In the genomic region with DNA sequence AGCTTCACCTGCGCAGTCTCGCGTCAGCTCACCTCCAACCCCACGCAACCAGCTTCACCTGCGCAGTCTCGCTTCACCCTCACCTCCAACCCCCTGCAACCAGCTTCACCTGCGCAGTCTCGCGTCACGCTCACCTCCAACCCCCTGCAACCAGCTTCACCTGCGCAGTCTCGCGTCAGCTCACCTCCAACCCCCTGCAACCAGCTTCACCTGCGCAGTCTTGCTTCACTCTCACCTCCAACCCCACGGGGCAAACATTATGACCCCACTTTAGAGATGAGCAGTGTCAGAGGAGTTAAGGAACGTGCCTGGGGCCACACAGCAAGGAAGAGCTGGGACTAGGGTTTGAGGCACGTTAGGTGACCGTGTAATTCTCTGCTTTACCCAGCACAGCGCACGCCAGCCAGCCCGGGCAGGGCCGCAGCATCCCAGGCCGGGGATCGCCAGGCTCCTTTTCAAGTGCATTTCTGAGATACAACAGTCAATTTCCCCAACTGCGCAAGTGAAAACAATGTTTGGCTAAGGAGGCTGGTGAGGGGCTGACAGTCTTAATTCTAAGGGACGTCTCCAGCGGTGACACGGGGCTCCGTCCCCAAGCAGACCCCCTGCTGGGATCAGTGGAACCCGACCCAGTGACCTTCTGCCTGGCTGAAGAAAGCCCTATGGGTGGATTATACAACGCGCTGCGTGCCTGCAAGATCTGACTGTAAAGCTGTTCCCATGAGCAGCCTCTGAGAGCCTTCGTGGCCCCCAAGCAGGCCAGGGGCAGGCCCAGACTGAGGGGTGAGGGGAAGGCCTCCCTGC, we compare ENCODE assay signal across 1 cellular context.
TF ChIP-seq lines count a peak whose summit lies in the region.

No MANE protein-coding gene starts in this region.

TF ChIP-seq in HCT116, 20 proteins besides CTCF, POLR2A, EP300 and RAD21 (continued from another document):
- TF ChIP-seq, protein P1, sequence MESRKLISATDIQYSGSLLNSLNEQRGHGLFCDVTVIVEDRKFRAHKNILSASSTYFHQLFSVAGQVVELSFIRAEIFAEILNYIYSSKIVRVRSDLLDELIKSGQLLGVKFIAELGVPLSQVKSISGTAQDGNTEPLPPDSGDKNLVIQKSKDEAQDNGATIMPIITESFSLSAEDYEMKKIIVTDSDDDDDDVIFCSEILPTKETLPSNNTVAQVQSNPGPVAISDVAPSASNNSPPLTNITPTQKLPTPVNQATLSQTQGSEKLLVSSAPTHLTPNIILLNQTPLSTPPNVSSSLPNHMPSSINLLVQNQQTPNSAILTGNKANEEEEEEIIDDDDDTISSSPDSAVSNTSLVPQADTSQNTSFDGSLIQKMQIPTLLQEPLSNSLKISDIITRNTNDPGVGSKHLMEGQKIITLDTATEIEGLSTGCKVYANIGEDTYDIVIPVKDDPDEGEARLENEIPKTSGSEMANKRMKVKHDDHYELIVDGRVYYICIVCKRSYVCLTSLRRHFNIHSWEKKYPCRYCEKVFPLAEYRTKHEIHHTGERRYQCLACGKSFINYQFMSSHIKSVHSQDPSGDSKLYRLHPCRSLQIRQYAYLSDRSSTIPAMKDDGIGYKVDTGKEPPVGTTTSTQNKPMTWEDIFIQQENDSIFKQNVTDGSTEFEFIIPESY (IDR thresholded peaks at IDR 0.05; ENCODE audit: extremely low read depth, insufficient replicate concordance, low read length) = no peak
- TF ChIP-seq SRF (IDR thresholded peaks at IDR 0.05; ENCODE audit: low read depth) (no peak), POLR2AphosphoS5 (IDR thresholded peaks at IDR 0.05; ENCODE audit: low read depth, low read length) (no peak), FOSL1 (IDR thresholded peaks at IDR 0.05; ENCODE audit: low read depth) (no peak), ZFX (IDR thresholded peaks at IDR 0.05) (no peak), SIN3A (IDR thresholded peaks at IDR 0.05; ENCODE audit: low read depth) (no peak)
- TF ChIP-seq, protein P2, sequence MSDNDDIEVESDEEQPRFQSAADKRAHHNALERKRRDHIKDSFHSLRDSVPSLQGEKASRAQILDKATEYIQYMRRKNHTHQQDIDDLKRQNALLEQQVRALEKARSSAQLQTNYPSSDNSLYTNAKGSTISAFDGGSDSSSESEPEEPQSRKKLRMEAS (IDR thresholded peaks at IDR 0.05) = no peak
